Comparison of ENCODE assay signal across 8 cellular contexts in the genomic region with DNA sequence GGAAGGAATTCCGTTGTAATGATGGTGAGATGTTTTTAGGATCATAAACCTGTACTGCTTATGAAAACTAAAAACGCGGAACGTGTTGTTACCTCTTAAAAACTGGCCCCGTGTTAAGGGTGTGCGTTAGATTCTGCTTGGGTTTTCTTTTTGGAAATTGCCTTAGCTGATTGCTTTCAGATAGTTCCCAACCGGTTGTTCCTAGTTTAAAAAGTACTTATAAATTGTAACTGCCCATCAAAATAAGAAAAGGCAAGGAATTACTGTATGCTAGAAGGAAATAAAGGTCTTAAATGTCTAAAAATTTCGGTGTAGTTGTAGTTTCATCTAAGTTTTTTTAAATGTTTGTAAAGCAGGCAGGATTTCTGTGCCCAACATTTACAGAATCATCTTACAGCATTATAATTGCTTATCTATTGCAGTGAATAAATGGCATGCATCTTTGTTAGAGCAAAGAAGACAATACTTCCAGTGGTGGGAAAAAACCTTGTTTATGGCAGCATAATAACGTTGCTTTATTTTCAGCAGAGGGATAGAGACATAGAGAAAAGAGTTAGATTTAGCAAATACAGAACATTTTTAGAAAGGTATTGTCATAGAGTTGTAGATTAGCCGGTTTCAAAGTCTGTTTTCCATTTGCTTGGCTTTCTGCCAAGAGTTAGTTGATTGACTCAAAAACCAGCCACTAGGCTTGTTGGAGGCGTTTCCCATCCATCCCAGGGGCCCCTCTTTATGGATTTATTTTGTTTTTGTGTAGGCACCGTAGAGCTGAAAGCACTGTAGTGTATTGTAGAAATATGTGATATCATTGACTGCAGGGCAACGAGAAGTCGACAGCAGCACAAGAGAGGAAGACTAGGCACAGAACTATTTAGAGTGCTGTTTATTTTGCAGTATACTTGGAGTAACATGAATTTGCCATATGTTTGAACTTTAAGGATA.
A peak's percentile ranks its signal among the peaks of the same experiment; 100 is the strongest.
DNase-seq lines count a peak whose midpoint lies in the region; ATAC-seq and FAIRE-seq lines count a peak whose summit lies in the region.

No MANE protein-coding gene starts in this region.

- peak overlapping the region in 18 of 21 experiments; percentile 2 to 98 (median 94) for H3K27ac ChIP-seq in skin epidermis

- ATAC-seq in GM21447 (IDR thresholded peaks at IDR 0.05; ENCODE audit: unreplicated experiment) = no peak
- ATAC-seq in HG03159 (IDR thresholded peaks at IDR 0.05; ENCODE audit: unreplicated experiment) = no peak

- DNase-seq in NCI-H1105 (lab: John Stamatoyannopoulos, UW) (peak; percentile 64), T follicular helper cell (ENCODE audit: low read depth) (peak; percentile 8)
- peak; percentile 36 for DNase-seq in central memory CD4-positive, alpha-beta T cell

- peak; percentile 76 for FAIRE-seq in islet of Langerhans (lab: Jason Lieb, UNC)

- peak overlapping the region; percentile 95 for H3K4me3 ChIP-seq in GM08714 (ENCODE audit: low read length)
- peak overlapping the region; percentile 79 to 95 (median 86) for H3K4me3 ChIP-seq in skin epidermis

Comparison
In these comparisons a context has a peak if more than half of its experiments do, and no peak if none do; other contexts are left out.
1. DNase-seq: peak in every context shown above with its lines; median percentile 64 in NCI-H1105; 36 in central memory CD4-positive, alpha-beta T cell; 8 in T follicular helper cell.